17 cellular contexts compared by ENCODE assay signal in the genomic region with DNA sequence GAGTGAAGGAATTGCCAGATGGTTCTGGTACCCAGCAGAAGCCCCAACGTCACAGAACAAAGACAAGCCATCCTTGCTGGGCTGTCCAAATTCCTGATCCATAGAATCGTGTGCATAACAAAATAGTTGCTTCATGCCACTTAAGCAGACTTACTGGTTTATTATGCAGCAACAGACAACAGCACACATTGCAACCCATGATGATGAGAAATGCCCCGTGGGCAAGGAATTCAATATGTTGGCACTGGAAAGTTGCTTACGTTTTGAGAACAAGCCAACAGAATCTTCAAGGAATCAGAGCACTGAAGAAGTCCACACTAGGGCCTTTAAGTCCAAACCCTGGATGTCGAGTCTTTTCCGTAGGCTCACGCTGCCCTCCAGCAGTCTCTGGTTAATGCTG. TPM values are rescaled to one million over a fixed set of nuclear protein-coding genes. Genes with fewer than 3 reads are reported as not detected.
A peak's percentile ranks its signal among the peaks of the same experiment; 100 is the strongest.
DNase-seq lines count a peak whose midpoint lies in the region; ATAC-seq, FAIRE-seq and TF ChIP-seq lines count a peak whose summit lies in the region.
"Had no signal": no experiment of that assay in that cellular context is flagged by ENCODE, and none has a peak within 500 bp of the region (broad histone marks: within the 10 kb centered on the region; RNA-seq: fewer than 3 reads in every experiment).

No MANE protein-coding gene starts in this region.

- H3K27me3 Mint-ChIP-seq in activated T-cell treated with anti-CD3 and anti-CD28 coated beads, Interleukin-2, amount 50 U/mL, for 72 hours (ENCODE audit: low read depth), result peaks cover 10% of the 10 kb centered on the region
- no peaks in the 10 kb centered on the region for H3K27me3 Mint-ChIP-seq in activated CD4-positive, alpha-beta memory T cell treated with anti-CD3 and anti-CD28 coated beads for 36 hours
- peaks cover 9% of the 10 kb centered on the region for H3K27me3 Mint-ChIP-seq in stimulated activated naive CD8-positive, alpha-beta T cell treated with anti-CD3 and anti-CD28 coated beads, Interleukin-15, amount 100 ng/mL, for 72 hours

- H2AFZ ChIP-seq in HepG2 (ENCODE audit: low read length), result no peak overlapping the region
- H2AFZ ChIP-seq: PC-9 had no signal

- intact Hi-C loops in activated CD4-positive, alpha-beta memory T cell treated with anti-CD3 and anti-CD28 coated beads for 36 hours (cut with micrococcal nuclease), result loop anchor here (2.0 kb wide), 1 partner anchor 55 kb away; no protein-coding TSS in a partner anchor
- intact Hi-C loops in HepG2 (cut with micrococcal nuclease; ENCODE audit: unreplicated experiment), result no loop called here

- POLR2A ChIA-PET in activated CD4-positive, alpha-beta memory T cell treated with anti-CD3 and anti-CD28 coated beads for 36 hours (lab: Charles Lee), result interaction anchor here (1.3 to 8.4 kb wide), 11 partner anchors 9 to 80 kb away, joined by 3 to 79 read pairs (median 9); partner anchors contain the start of gene CCR4
- POLR2A ChIA-PET in HepG2 (lab: Yijun Ruan, JAX), result no interaction called here

- TF ChIP-seq CTCF in bronchial epithelial cell (IDR thresholded peaks at IDR 0.05; ENCODE audit: insufficient read depth, low read length, severe bottlenecking) (no peak), HepG2 (CRISPR knock-in tag; IDR thresholded peaks at IDR 0.05) (no peak)

- H3K27ac Mint-ChIP-seq in activated T-cell treated with anti-CD3 and anti-CD28 coated beads, Interleukin-2, amount 50 U/mL, for 72 hours, result peak overlapping the region; percentile 93
- H3K27ac Mint-ChIP-seq in activated CD4-positive, alpha-beta memory T cell treated with anti-CD3 and anti-CD28 coated beads for 36 hours, result peak overlapping the region; percentile 92
- H3K27ac Mint-ChIP-seq in stimulated activated naive CD8-positive, alpha-beta T cell treated with anti-CD3 and anti-CD28 coated beads, Interleukin-15, amount 100 ng/mL, for 72 hours, result peak overlapping the region in 1 of 2 donors; percentile 98

- H3K9me3 Mint-ChIP-seq in activated T-cell treated with anti-CD3 and anti-CD28 coated beads, Interleukin-2, amount 50 U/mL, for 72 hours, result peaks cover 0 to 5% of the 10 kb centered on the region in 2 donors
- H3K9me3 Mint-ChIP-seq in activated CD4-positive, alpha-beta memory T cell treated with anti-CD3 and anti-CD28 coated beads for 36 hours, result no peaks in the 10 kb centered on the region
- peaks cover 6 to 7% of the 10 kb centered on the region in 2 donors for H3K9me3 Mint-ChIP-seq in stimulated activated naive CD8-positive, alpha-beta T cell treated with anti-CD3 and anti-CD28 coated beads, Interleukin-15, amount 100 ng/mL, for 72 hours

- H3K27me3 ChIP-seq in bronchial epithelial cell (ENCODE audit: control insufficient read depth, insufficient read depth, low read length) (no peaks in the 10 kb centered on the region), HepG2 (ENCODE audit: control insufficient read depth in 1 of 2, insufficient read depth in 2 of 2, low read length in 2 of 2) (no peaks in the 10 kb centered on the region)

- H3K4me3 Mint-ChIP-seq in activated T-cell treated with anti-CD3 and anti-CD28 coated beads, Interleukin-2, amount 50 U/mL, for 72 hours, result peak overlapping the region; percentile 70 to 81
- peak overlapping the region; percentile 73 for H3K4me3 Mint-ChIP-seq in activated CD4-positive, alpha-beta memory T cell treated with anti-CD3 and anti-CD28 coated beads for 36 hours
- peak overlapping the region; percentile 66 to 79 for H3K4me3 Mint-ChIP-seq in stimulated activated naive CD8-positive, alpha-beta T cell treated with anti-CD3 and anti-CD28 coated beads, Interleukin-15, amount 100 ng/mL, for 72 hours

- no peak for TF ChIP-seq POLR2A in HepG2 (IDR thresholded peaks at IDR 0.05; ENCODE audit: insufficient read depth in 1 of 2, low read depth in 2 of 2, low read length in 2 of 2)

- 84% methylated on average over 6 of the region's 7 CpGs for WGBS in HepG2 (ENCODE audit: low lambda C conversion rate)

- peaks cover 18 to 24% of the 10 kb centered on the region in 2 donors for H3K36me3 Mint-ChIP-seq in activated T-cell treated with anti-CD3 and anti-CD28 coated beads, Interleukin-2, amount 50 U/mL, for 72 hours (ENCODE audit: insufficient read depth in 2 of 2)
- H3K36me3 Mint-ChIP-seq in activated CD4-positive, alpha-beta memory T cell treated with anti-CD3 and anti-CD28 coated beads for 36 hours, result peaks cover 52% of the 10 kb centered on the region

- no peak for DNase-seq in activated T-cell treated with anti-CD3 and anti-CD28 coated beads, Interleukin-2, amount 50 U/mL, for 72 hours
- no peak for DNase-seq in activated T-cell treated with anti-CD3 and anti-CD28 coated beads, Interleukin-2, amount 50 U/mL, for 48 hours
- DNase-seq in activated CD4-positive, alpha-beta memory T cell treated with anti-CD3 and anti-CD28 coated beads for 36 hours, result no peak
- DNase-seq in bronchial epithelial cell (ENCODE audit: low read depth), result peak; percentile 29
- no peak for DNase-seq in stimulated activated naive CD8-positive, alpha-beta T cell treated with anti-CD3 and anti-CD28 coated beads, Interleukin-15, amount 100 ng/mL, for 72 hours
- no peak for DNase-seq in NCI-H226
- DNase-seq in HepG2 (ENCODE audit: low spot score), result no peak
- DNase-seq: Caco-2, DMS153, H7, KG1, NCI-H1417 treated with DMSO at 0.1 percent for 48 hours, NCI-H2029 treated with DMSO at 0.1 percent for 48 hours, NCI-H510A, NCI-H82, PC-9 had no signal

- TF ChIP-seq EP300 in HepG2 (IDR thresholded peaks at IDR 0.05; ENCODE audit: low read depth in 2 of 2, low read length in 2 of 2) (no peak), HepG2 (CRISPR knock-in tag; IDR thresholded peaks at IDR 0.05; ENCODE audit: borderline replicate concordance) (no peak)

- BruUV-seq in HepG2 (replicated peaks; lab: Mats Ljungman, UMichigan), result no TSS peak

- peaks cover 95% of the 10 kb centered on the region for H3K4me1 Mint-ChIP-seq in activated T-cell treated with anti-CD3 and anti-CD28 coated beads, Interleukin-2, amount 50 U/mL, for 72 hours (ENCODE audit: low read depth)
- H3K4me1 Mint-ChIP-seq in activated CD4-positive, alpha-beta memory T cell treated with anti-CD3 and anti-CD28 coated beads for 36 hours (ENCODE audit: low read depth), result peaks cover 87% of the 10 kb centered on the region
- H3K4me1 Mint-ChIP-seq in stimulated activated naive CD8-positive, alpha-beta T cell treated with anti-CD3 and anti-CD28 coated beads, Interleukin-15, amount 100 ng/mL, for 72 hours, result peaks cover 68% of the 10 kb centered on the region

- no peak for ATAC-seq in activated T-cell treated with anti-CD3 and anti-CD28 coated beads, Interleukin-2, amount 50 U/mL, for 72 hours (replicated peaks in 1 of 2)
- ATAC-seq in stimulated activated naive CD8-positive, alpha-beta T cell treated with anti-CD3 and anti-CD28 coated beads, Interleukin-15, amount 100 ng/mL, for 72 hours, result no peak
- ATAC-seq in HepG2, result no peak

- no peak for TF ChIP-seq RAD21 in HepG2 (CRISPR knock-in tag; IDR thresholded peaks at IDR 0.05)

- FAIRE-seq in bronchial epithelial cell (lab: Jason Lieb, UNC), result peak; percentile 7
- no peak for FAIRE-seq in HepG2 (lab: Jason Lieb, UNC)

- peaks cover 6% of the 10 kb centered on the region; the same call in 1 of the 2 replicates for H3K4me1 ChIP-seq in HepG2 (ENCODE audit: insufficient read depth, low read length)
- H3K4me1 ChIP-seq: Caco-2 had no signal

- H3K27ac ChIP-seq in HepG2 (ENCODE audit: extremely low read length, insufficient read depth, low read length), result no peak overlapping the region
- H3K27ac ChIP-seq: C4-2B, PC-9 had no signal

- H3K36me3 ChIP-seq in bronchial epithelial cell (ENCODE audit: control insufficient read depth, insufficient read depth, low read length) (no peaks in the 10 kb centered on the region), HepG2 (replicated peaks in 1 of 2; ENCODE audit: control insufficient read depth in 1 of 2, insufficient read depth in 2 of 2, low read length in 2 of 2) (no peaks in the 10 kb centered on the region)

- no peaks in the 10 kb centered on the region for H3K79me2 ChIP-seq in HepG2 (ENCODE audit: insufficient read depth, low read length)

- H3K9me3 ChIP-seq in HepG2 (ENCODE audit: low read length), result no peaks in the 10 kb centered on the region
- H3K9me3 ChIP-seq: Caco-2 had no signal

- H3K4me3 ChIP-seq in bronchial epithelial cell (ENCODE audit: low read depth, low read length) (no peak overlapping the region), HepG2 (replicated peaks in 1 of 3; ENCODE audit: insufficient read depth in 1 of 3, low read depth in 2 of 3, low read length in 3 of 3) (no peak overlapping the region)
- H3K4me3 ChIP-seq: PC-9 had no signal

- H3K4me2 ChIP-seq in HepG2 (ENCODE audit: low read depth, low read length), result no peak overlapping the region
- H3K4me2 ChIP-seq: PC-9 had no signal

- in situ Hi-C loops in HepG2 (cut with HindIII; ENCODE audit: extremely low pct_ligation_motif_present, low pct_unique_long_range_greater_than_20kb), result no loop called here

- no peak overlapping the region for H3K9ac ChIP-seq in HepG2 (ENCODE audit: insufficient read depth, low read depth, low read length)

- no peaks in the 10 kb centered on the region for H4K20me1 ChIP-seq in HepG2 (ENCODE audit: insufficient read depth, low read length)

- CTCF ChIA-PET in activated CD4-positive, alpha-beta memory T cell treated with anti-CD3 and anti-CD28 coated beads for 36 hours (lab: Charles Lee), result interaction anchor here (1.2 to 2.4 kb wide), 5 partner anchors 16 to 54 kb away, joined by 4 to 9 read pairs (median 5); no protein-coding TSS in a partner anchor
- CTCF ChIA-PET in HepG2 (lab: Yijun Ruan, JAX; ENCODE audit: low intra/inter-chr PET ratio, low total read pairs), result no interaction called here

RNA-seq across cellular contexts. Expression of gene CCR4, which starts 40.3 kb away (rescaled TPM):
- total RNA-seq in activated T-cell treated with anti-CD3 and anti-CD28 coated beads, Interleukin-2, amount 50 U/mL, for 72 hours, result 100 to 1,000 TPM in 1 of 2 donors, 10 to 100 TPM in 1; 56.3 to 112 TPM
- 100 to 1,000 TPM; 137 TPM for total RNA-seq in activated CD4-positive, alpha-beta memory T cell treated with anti-CD3 and anti-CD28 coated beads for 36 hours
- total RNA-seq in bronchial epithelial cell (not detected in 2 replicates), HepG2 (2016; rRNA removed; fragmentation: Illumina TruSeq; extraction: Trizol) (0.04 and 0.06 TPM in 2 replicates)
- not detected in 2 replicates for total RNA-seq in HepG2 (2016; cell fraction: cytosol; rRNA removed; fragmentation: Illumina TruSeq; extraction: Trizol; ENCODE audit: low read depth)
- total RNA-seq in HepG2 (2016; cell fraction: insoluble cytoplasmic fraction; rRNA removed; fragmentation: Illumina TruSeq; extraction: Trizol), result 0.06 and 0.11 TPM in 2 replicates
- total RNA-seq in HepG2 (2016; cell fraction: membrane; rRNA removed; fragmentation: Illumina TruSeq; extraction: Trizol), result not detected in 2 replicates
- total RNA-seq in HepG2 (2016; cell fraction: nucleus; rRNA removed; fragmentation: Illumina TruSeq; extraction: Trizol), result 0.16 TPM in 1 of 2 replicates, not detected in the other
- polyA plus RNA-seq in HepG2 (2011; rRNA removed), result 0.05 TPM in 2 replicates
- 0.01 TPM in 1 of 2 replicates, not detected in the other for polyA plus RNA-seq in HepG2 (2011; cell fraction: cytosol; rRNA removed)
- 0.05 and 0.06 TPM in 2 replicates for polyA plus RNA-seq in HepG2 (2011; cell fraction: nucleus; rRNA removed)
- polyA plus RNA-seq in HepG2 (2012), result not detected in 2 replicates
- polyA plus RNA-seq in HepG2 (2016; cell fraction: cytosol; fragmentation: Illumina TruSeq; extraction: Trizol; ENCODE audit: low read depth), result not detected in 2 replicates
- polyA plus RNA-seq in HepG2 (2016; cell fraction: insoluble cytoplasmic fraction; fragmentation: Illumina TruSeq; extraction: Trizol; ENCODE audit: low read depth), result not detected in 2 replicates
- polyA plus RNA-seq in HepG2 (2016; cell fraction: membrane; fragmentation: Illumina TruSeq; extraction: Trizol; ENCODE audit: low read depth), result not detected in 2 replicates
- 0.24 and 0.29 TPM in 2 replicates for polyA plus RNA-seq in HepG2 (2016; cell fraction: nucleus; fragmentation: Illumina TruSeq; extraction: Trizol; ENCODE audit: insufficient read depth, low read depth)
- polyA minus RNA-seq in HepG2 (2011; rRNA and poly(A)+ RNA removed; ENCODE audit: low replicate concordance), result 0.05 and 0.16 TPM in 2 replicates
- not detected in 2 replicates for polyA minus RNA-seq in HepG2 (2011; cell fraction: cytosol; rRNA and poly(A)+ RNA removed)
- 0.37 TPM in 1 of 2 replicates, not detected in the other for polyA minus RNA-seq in HepG2 (2011; cell fraction: nucleus; rRNA and poly(A)+ RNA removed)
- total RNA-seq: Caco-2, H7, PC-9 had no signal

Comparison
In these comparisons a context has a peak if more than half of its experiments do, and no peak if none do; other contexts are left out.
1. RNA of gene CCR4, which starts 40.3 kb away (total RNA-seq): 137 TPM in activated CD4-positive, alpha-beta memory T cell treated with anti-CD3 and anti-CD28 coated beads for 36 hours and 56.3 to 112 TPM in activated T-cell treated with anti-CD3 and anti-CD28 coated beads, Interleukin-2, amount 50 U/mL, for 72 hours; 0.04 to 0.16 TPM in HepG2 and not detected in bronchial epithelial cell; every median in the first group is over 10 times any median in the second.
2. Peak in every context shown above with its lines, with median percentiles within 50 percentile points of each other: H3K4me3 Mint-ChIP-seq.